8 cellular contexts compared by ENCODE assay signal in the genomic region with DNA sequence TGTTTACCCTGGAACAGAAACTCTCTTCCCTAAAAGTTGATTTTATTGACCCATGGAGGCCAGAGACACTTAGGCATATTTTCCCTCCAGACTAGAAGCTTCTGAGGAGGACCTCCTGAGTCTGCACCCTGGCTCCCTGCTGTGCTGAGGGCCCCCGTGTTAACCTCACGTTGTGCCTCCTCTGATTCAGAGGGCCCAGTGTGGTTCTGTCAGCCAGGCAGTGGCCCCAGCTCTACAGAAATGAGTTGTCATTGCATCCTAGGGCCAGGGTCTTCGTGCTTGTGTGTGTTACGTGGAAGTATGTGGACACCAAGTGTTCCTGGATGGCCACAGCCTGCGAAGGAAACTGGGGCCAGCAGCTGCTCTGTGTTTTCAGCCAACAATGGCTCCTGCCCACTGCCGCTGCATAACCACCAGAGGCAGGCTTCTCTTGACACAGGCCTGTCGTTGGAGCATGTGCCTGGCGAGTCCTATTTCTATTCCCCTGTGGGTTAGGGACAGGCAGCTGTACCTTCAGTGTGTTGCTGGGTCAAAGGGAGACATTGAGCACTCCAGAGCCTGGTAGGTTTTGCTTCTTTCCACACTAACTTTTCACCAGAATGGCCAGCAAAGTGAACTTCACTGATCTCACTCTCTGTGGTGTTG. TPM values are rescaled to one million over a fixed set of nuclear protein-coding genes. Genes with fewer than 3 reads are reported as not detected.
DNase-seq lines count a peak whose midpoint lies in the region; ATAC-seq lines count a peak whose summit lies in the region.

No MANE protein-coding gene starts in this region.

- DNase-seq in EH (ENCODE audit: low read depth) (peak; percentile 29), globus pallidus (ENCODE audit: low spot score) (peak; percentile 78), retina (peak; percentile 20), G401 (ENCODE audit: low spot score) (no peak), mucosa of gallbladder (ENCODE audit: low spot score) (no peak)
- DNase-seq in activated T-cell treated with anti-CD3 and anti-CD28 coated beads, Interleukin-2, amount 50 U/mL, for 24 hours = peak; percentile 73

- ATAC-seq in HG02970 (IDR thresholded peaks at IDR 0.05; ENCODE audit: low FRiP score, unreplicated experiment) (no peak), GM18519 (IDR thresholded peaks at IDR 0.05; ENCODE audit: low FRiP score, unreplicated experiment) (no peak)

- peaks cover 71% of the 10 kb centered on the region for H3K36me3 Mint-ChIP-seq in activated T-cell treated with anti-CD3 and anti-CD28 coated beads, Interleukin-2, amount 50 U/mL, for 24 hours (ENCODE audit: low read depth)

- peaks cover 95% of the 10 kb centered on the region for H3K4me1 Mint-ChIP-seq in activated T-cell treated with anti-CD3 and anti-CD28 coated beads, Interleukin-2, amount 50 U/mL, for 24 hours (ENCODE audit: low read depth)

- H3K9me3 Mint-ChIP-seq in activated T-cell treated with anti-CD3 and anti-CD28 coated beads, Interleukin-2, amount 50 U/mL, for 24 hours = no peaks in the 10 kb centered on the region

- in situ Hi-C loops in G401 (cut with HindIII; ENCODE audit: low sequenced_read_pairs) = no loop called here

- H3K4me3 Mint-ChIP-seq in activated T-cell treated with anti-CD3 and anti-CD28 coated beads, Interleukin-2, amount 50 U/mL, for 24 hours = peak overlapping the region; percentile 73

- H3K27ac Mint-ChIP-seq in activated T-cell treated with anti-CD3 and anti-CD28 coated beads, Interleukin-2, amount 50 U/mL, for 24 hours = peak overlapping the region; percentile 99

- H3K27me3 Mint-ChIP-seq in activated T-cell treated with anti-CD3 and anti-CD28 coated beads, Interleukin-2, amount 50 U/mL, for 24 hours = no peaks in the 10 kb centered on the region

RNA-seq across cellular contexts. Expression of a gene that starts 44.5 kb away (rescaled TPM):
- total RNA-seq in G401 (2014; rRNA removed; shearing (Covaris generic)) = 10.5 and 19.0 TPM in 2 replicates
- 107 TPM for total RNA-seq in mucosa of gallbladder

RNA-seq across cellular contexts. Expression of a gene that starts 56.3 kb away (rescaled TPM):
- 25.4 and 30.4 TPM in 2 replicates for total RNA-seq in G401 (2014; rRNA removed; shearing (Covaris generic))
- 26.6 TPM for total RNA-seq in mucosa of gallbladder

Comparison
In these comparisons a context has a peak if more than half of its experiments do, and no peak if none do; other contexts are left out.
1. DNase-seq: peak in EH (single experiment), activated T-cell treated with anti-CD3 and anti-CD28 coated beads, Interleukin-2, amount 50 U/mL, for 24 hours (single experiment), globus pallidus (single experiment) and retina (single experiment); none in G401 (single experiment) and mucosa of gallbladder (single experiment).